2 cellular contexts compared by ENCODE assay signal in genomic region chr2:67214585-67215184, GRCh38.
TF ChIP-seq lines count a peak whose summit lies in the region.

No MANE protein-coding gene starts in this region.

TF ChIP-seq in WTC11, 78 proteins besides CTCF, POLR2A, EP300 and RAD21:
- no peak for TF ChIP-seq ATF1 (CRISPR knock-in tag; IDR thresholded peaks at IDR 0.05)
- TF ChIP-seq, protein P1, sequence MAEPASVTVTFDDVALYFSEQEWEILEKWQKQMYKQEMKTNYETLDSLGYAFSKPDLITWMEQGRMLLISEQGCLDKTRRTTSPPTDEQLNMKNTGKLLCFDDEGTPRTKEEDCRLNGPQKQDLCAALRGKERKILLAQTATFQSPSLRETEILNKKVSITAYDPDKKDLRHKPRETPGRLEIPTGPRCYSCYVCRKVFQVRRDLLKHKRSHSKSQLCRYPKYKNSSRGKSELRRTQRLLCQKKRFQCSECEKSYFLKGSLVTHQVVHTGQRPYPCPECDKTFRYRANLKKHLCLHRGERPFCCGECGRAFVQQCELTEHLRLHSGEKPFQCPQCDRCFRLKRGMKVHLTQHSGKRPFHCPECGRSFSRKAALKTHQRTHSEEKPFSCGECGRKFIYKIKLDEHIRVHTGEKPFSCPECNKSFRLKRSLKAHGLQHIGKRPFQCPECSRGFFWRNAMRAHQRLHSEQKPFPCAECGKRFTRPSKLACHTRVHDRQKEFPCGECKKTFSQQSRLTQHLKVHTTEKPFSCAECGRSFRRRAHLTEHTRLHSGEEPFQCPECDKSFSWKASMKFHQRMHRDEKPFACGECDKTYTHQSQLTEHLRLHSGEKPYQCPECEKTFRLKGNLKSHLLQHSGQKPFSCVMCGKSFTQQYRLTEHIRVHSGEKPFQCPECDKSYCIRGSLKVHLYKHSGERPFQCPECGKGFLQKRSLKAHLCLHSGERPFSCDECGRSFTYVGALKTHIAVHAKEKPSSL (CRISPR knock-in tag; conservative IDR thresholded peaks at IDR 0.05) = no peak
- TF ChIP-seq, protein P2, sequence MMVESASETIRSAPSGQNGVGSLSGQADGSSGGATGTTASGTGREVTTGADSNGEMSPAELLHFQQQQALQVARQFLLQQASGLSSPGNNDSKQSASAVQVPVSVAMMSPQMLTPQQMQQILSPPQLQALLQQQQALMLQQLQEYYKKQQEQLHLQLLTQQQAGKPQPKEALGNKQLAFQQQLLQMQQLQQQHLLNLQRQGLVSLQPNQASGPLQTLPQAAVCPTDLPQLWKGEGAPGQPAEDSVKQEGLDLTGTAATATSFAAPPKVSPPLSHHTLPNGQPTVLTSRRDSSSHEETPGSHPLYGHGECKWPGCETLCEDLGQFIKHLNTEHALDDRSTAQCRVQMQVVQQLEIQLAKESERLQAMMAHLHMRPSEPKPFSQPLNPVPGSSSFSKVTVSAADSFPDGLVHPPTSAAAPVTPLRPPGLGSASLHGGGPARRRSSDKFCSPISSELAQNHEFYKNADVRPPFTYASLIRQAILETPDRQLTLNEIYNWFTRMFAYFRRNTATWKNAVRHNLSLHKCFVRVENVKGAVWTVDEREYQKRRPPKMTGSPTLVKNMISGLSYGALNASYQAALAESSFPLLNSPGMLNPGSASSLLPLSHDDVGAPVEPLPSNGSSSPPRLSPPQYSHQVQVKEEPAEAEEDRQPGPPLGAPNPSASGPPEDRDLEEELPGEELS (CRISPR knock-in tag; IDR thresholded peaks at IDR 0.05) = no peak
- no peak for TF ChIP-seq ERG (CRISPR knock-in tag; IDR thresholded peaks at IDR 0.05)
- no peak for TF ChIP-seq KAT7 (CRISPR knock-in tag; IDR thresholded peaks at IDR 0.05; ENCODE audit: borderline replicate concordance)
- TF ChIP-seq SOX15 (CRISPR knock-in tag; IDR thresholded peaks at IDR 0.05) = no peak
- TF ChIP-seq ZNF671 (CRISPR knock-in tag; IDR thresholded peaks at IDR 0.05) = no peak
- TF ChIP-seq E2F5 (CRISPR knock-in tag; IDR thresholded peaks at IDR 0.05) = no peak
- TF ChIP-seq, protein P3, sequence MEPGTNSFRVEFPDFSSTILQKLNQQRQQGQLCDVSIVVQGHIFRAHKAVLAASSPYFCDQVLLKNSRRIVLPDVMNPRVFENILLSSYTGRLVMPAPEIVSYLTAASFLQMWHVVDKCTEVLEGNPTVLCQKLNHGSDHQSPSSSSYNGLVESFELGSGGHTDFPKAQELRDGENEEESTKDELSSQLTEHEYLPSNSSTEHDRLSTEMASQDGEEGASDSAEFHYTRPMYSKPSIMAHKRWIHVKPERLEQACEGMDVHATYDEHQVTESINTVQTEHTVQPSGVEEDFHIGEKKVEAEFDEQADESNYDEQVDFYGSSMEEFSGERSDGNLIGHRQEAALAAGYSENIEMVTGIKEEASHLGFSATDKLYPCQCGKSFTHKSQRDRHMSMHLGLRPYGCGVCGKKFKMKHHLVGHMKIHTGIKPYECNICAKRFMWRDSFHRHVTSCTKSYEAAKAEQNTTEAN (CRISPR knock-in tag; IDR thresholded peaks at IDR 0.05) = no peak

TF ChIP-seq in HepG2, 621 proteins besides CTCF, POLR2A, EP300 and RAD21 (continued from another document):
- TF ChIP-seq ZSCAN30 (CRISPR knock-in tag; IDR thresholded peaks at IDR 0.05) (no peak), ZNF577 (CRISPR knock-in tag; IDR thresholded peaks at IDR 0.05; ENCODE audit: borderline replicate concordance, low read depth) (no peak), ZFY (CRISPR knock-in tag; IDR thresholded peaks at IDR 0.05) (no peak), TRIM22 (IDR thresholded peaks at IDR 0.05) (0 out of 2 replicates have a peak, but pooled peaks have one; percentile 33), BORCS8-MEF2B (CRISPR knock-in tag; IDR thresholded peaks at IDR 0.05) (no peak)
